In genomic region chr10:119849944-119850343, GRCh38 we compare ENCODE assay signal across 1 cellular context.
TF ChIP-seq lines count a peak whose summit lies in the region.

No MANE protein-coding gene starts in this region.

TF ChIP-seq in SK-N-SH, 30 proteins besides CTCF, POLR2A, EP300 and RAD21:
- no peak for TF ChIP-seq TCF12 (IDR thresholded peaks at IDR 0.05)
